In genomic region chr7:64794171-64794844, GRCh38 we compare ENCODE assay signal across 8 cellular contexts. TPM values are rescaled to one million over a fixed set of nuclear protein-coding genes. Genes with fewer than 3 reads are reported as not detected.
A peak's percentile ranks its signal among the peaks of the same experiment; 100 is the strongest.
DNase-seq lines count a peak whose midpoint lies in the region; ATAC-seq and TF ChIP-seq lines count a peak whose summit lies in the region.

ZNF138 (plus strand) TSS chr7:64794428; CDS start chr7:64794569, 141 bp downstream.

- no peaks in the 10 kb centered on the region for H3K9me3 Mint-ChIP-seq in activated naive CD8-positive, alpha-beta T cell (ENCODE audit: low read depth)
- H3K9me3 Mint-ChIP-seq in glutamatergic neuron (ENCODE audit: unreplicated experiment), result peaks cover 10% of the 10 kb centered on the region

- peaks cover 7% of the 10 kb centered on the region for H3K36me3 Mint-ChIP-seq in activated naive CD8-positive, alpha-beta T cell
- H3K36me3 Mint-ChIP-seq in glutamatergic neuron (ENCODE audit: unreplicated experiment), result no peaks in the 10 kb centered on the region

- H3K4me1 Mint-ChIP-seq in activated naive CD8-positive, alpha-beta T cell (ENCODE audit: low read depth), result peaks cover 36% of the 10 kb centered on the region
- peaks cover 8% of the 10 kb centered on the region for H3K4me1 Mint-ChIP-seq in glutamatergic neuron (ENCODE audit: low read depth, unreplicated experiment)

- H3K4me3 Mint-ChIP-seq in activated naive CD8-positive, alpha-beta T cell, result peak within 1 kb of the TSS; percentile 99
- H3K4me3 Mint-ChIP-seq in glutamatergic neuron (ENCODE audit: unreplicated experiment), result peak within 1 kb of the TSS; percentile 98

- H3K27ac Mint-ChIP-seq in activated naive CD8-positive, alpha-beta T cell, result peak within 1 kb of the TSS; percentile 97
- H3K27ac Mint-ChIP-seq in glutamatergic neuron (ENCODE audit: unreplicated experiment), result peak within 1 kb of the TSS; percentile 100

- H3K27ac ChIP-seq in temporal lobe (ENCODE audit: low read depth, low read length), result peak within 1 kb of the TSS; percentile 4

- DNase-seq in GM10266 (ENCODE audit: extremely low spot score) (peak; percentile 96), NCI-H1092 treated with DMSO at 0.1 percent for 48 hours (lab: John Stamatoyannopoulos, UW) (peak; percentile 98), glutamatergic neuron (peak; percentile 97), omental fat pad (ENCODE audit: low spot score) (peak; percentile 93)

- no peaks in the 10 kb centered on the region for H3K27me3 Mint-ChIP-seq in activated naive CD8-positive, alpha-beta T cell
- peaks cover 8% of the 10 kb centered on the region for H3K27me3 Mint-ChIP-seq in glutamatergic neuron (ENCODE audit: unreplicated experiment)

- TF ChIP-seq CTCF in GM10266 (IDR thresholded peaks at IDR 0.05; ENCODE audit: control insufficient read depth, insufficient read depth, low read depth, missing control alignments) (no peak), glutamatergic neuron (IDR thresholded peaks at IDR 0.05; ENCODE audit: partially characterized antibody, unreplicated experiment) (no peak), omental fat pad (IDR thresholded peaks at IDR 0.05) (no peak)

- ATAC-seq in HG02623 (IDR thresholded peaks at IDR 0.05; ENCODE audit: unreplicated experiment) (peak; percentile 100), SK-N-SH treated with all-trans-retinoic acid at 6 μM for 48 hours (peak; percentile 100), omental fat pad (ENCODE audit: low FRiP score) (peak; percentile 99)

TF ChIP-seq in SK-N-SH treated with all-trans-retinoic acid at 6 μM for 48 hours, 23 proteins besides CTCF, POLR2A, EP300 and RAD21:
- TF ChIP-seq CSDC2 (CRISPR knock-in tag; IDR thresholded peaks at IDR 0.05) (no peak), ISL1 (CRISPR knock-in tag; IDR thresholded peaks at IDR 0.05) (no peak), TCF4 (CRISPR knock-in tag; IDR thresholded peaks at IDR 0.05; ENCODE audit: borderline replicate concordance) (peak; percentile 10; the same call in 1 of the 2 replicates), ZFP30 (CRISPR knock-in tag; IDR thresholded peaks at IDR 0.05) (no peak), ZC3H10 (CRISPR knock-in tag; IDR thresholded peaks at IDR 0.05) (no peak)

RNA-seq across cellular contexts. Expression of gene ZNF138, which starts in this region (rescaled TPM):
- 31.7 TPM for total RNA-seq in glutamatergic neuron (ENCODE audit: unreplicated experiment)
- 10 to 100 TPM in 1 of 4 donors, 1 to 10 TPM in 3; 4.1 to 13.9 (median 7.8) TPM for total RNA-seq in omental fat pad
- total RNA-seq in temporal lobe, result 63.7 TPM

Comparison
In these comparisons a context has a peak if more than half of its experiments do, and no peak if none do; other contexts are left out.
1. Peak in every context shown above with its lines: DNase-seq, ATAC-seq and H3K27ac ChIP-seq.